In the genomic region with DNA sequence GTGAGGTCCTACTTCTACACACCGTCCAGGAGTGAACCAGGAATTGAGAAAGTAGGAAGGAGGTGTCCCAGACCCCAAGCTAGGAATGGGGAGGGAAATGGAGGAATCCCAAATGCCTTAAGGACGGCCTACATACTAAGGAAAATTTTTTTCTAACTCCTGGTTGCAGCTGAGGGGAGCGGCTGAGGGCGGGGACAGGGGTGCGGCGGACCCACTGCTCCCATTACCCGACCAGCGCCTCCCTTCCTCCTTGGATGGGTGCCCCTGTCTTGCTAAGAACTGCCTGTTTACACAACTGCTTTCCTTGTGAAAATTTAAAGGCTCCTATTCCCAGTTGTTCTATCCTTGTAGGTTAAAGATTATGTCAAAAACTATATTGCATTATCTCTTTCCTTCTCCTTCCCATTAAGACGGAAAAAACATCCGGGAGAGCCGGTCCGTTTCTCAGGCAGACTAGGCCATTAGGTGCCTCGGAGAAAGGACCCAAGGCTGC, we compare ENCODE assay signal across 8 cellular contexts. TPM values are rescaled to one million over a fixed set of nuclear protein-coding genes. Genes with fewer than 3 reads are reported as not detected.
A peak's percentile ranks its signal among the peaks of the same experiment; 100 is the strongest.
DNase-seq lines count a peak whose midpoint lies in the region; ATAC-seq and TF ChIP-seq lines count a peak whose summit lies in the region.

No MANE protein-coding gene starts in this region.

- H3K27me3 ChIP-seq in BJ (ENCODE audit: control insufficient read depth, insufficient read depth, low read length) = no peaks in the 10 kb centered on the region
- H3K27me3 ChIP-seq in OCI-LY3 (ENCODE audit: low read depth, low read length) = no peaks in the 10 kb centered on the region
- no peaks in the 10 kb centered on the region for H3K27me3 ChIP-seq in iPS-15b (ENCODE audit: control insufficient read depth, insufficient read depth, low read length)
- H3K27me3 ChIP-seq in skeletal muscle satellite cell (ENCODE audit: control insufficient read depth, insufficient read depth, low read length) = no peaks in the 10 kb centered on the region

- CTCF ChIA-PET in BJ (lab: Yijun Ruan, JAX) = interaction anchor here (0.7 to 2.1 kb wide), 8 partner anchors 12 to 175 kb away, joined by 3 to 8 read pairs (median 4); partner anchors contain the start of genes BAG6, HSPA1A and HSPA1L

- ATAC-seq in GM18505 (IDR thresholded peaks at IDR 0.05; ENCODE audit: unreplicated experiment) (no peak), HG03571 (IDR thresholded peaks at IDR 0.05; ENCODE audit: unreplicated experiment) (no peak)

- no peaks in the 10 kb centered on the region for H4K20me1 ChIP-seq in OCI-LY3 (ENCODE audit: insufficient read depth, low read length)

- no peaks in the 10 kb centered on the region for H3K79me2 ChIP-seq in OCI-LY3 (ENCODE audit: low read length)

- H3K4me1 ChIP-seq in OCI-LY3 (ENCODE audit: low read length) (peaks cover 23% of the 10 kb centered on the region), iPS-15b (ENCODE audit: control insufficient read depth, insufficient read depth, low read length) (peaks cover 4% of the 10 kb centered on the region), skeletal muscle satellite cell (ENCODE audit: control insufficient read depth, insufficient read depth, low read length) (peaks cover 25% of the 10 kb centered on the region)

- H3K9ac ChIP-seq in OCI-LY3 (ENCODE audit: low read length) (peak overlapping the region; percentile 72), iPS-15b (ENCODE audit: low read depth, low read length) (peak overlapping the region; percentile 38), skeletal muscle satellite cell (ENCODE audit: low read depth, low read length) (peak overlapping the region; percentile 89)

- H3K4me2 ChIP-seq in OCI-LY3 (ENCODE audit: low read length) (peak overlapping the region; percentile 81), skeletal muscle satellite cell (ENCODE audit: low read length) (peak overlapping the region; percentile 90)

- DNase-seq in BJ (ENCODE audit: low read depth) (peak; percentile 67), GM19238 (ENCODE audit: insufficient read length, low spot score) (peak; percentile 49), astrocyte of the spinal cord (ENCODE audit: low read depth, low spot score) (no peak)

- TF ChIP-seq POLR2A in GM18505 (IDR thresholded peaks at IDR 0.05; ENCODE audit: borderline replicate concordance, extremely low read depth, insufficient read depth, insufficient read length) = no peak

- peak overlapping the region; percentile 68 for H2AFZ ChIP-seq in OCI-LY3 (ENCODE audit: low read depth, low read length)

- H3K4me3 ChIP-seq in BJ (ENCODE audit: low read depth, low read length) = peak overlapping the region; percentile 43
- H3K4me3 ChIP-seq in OCI-LY3 (ENCODE audit: low read length) = peak overlapping the region; percentile 78
- H3K4me3 ChIP-seq in astrocyte of the spinal cord (ENCODE audit: low read depth, low read length) = peak overlapping the region; percentile 43
- H3K4me3 ChIP-seq in iPS-15b (ENCODE audit: low read depth, low read length) = peak overlapping the region; percentile 68
- H3K4me3 ChIP-seq in skeletal muscle satellite cell (ENCODE audit: low read length) = peak overlapping the region; percentile 81

- in situ Hi-C loops in astrocyte of the spinal cord (cut with HindIII; ENCODE audit: low sequenced_read_pairs) = no loop called here

- H3K9me3 ChIP-seq in OCI-LY3 (ENCODE audit: insufficient read depth, low read length) (no peaks in the 10 kb centered on the region), iPS-15b (ENCODE audit: control insufficient read depth, insufficient read depth, low read length) (no peaks in the 10 kb centered on the region), skeletal muscle satellite cell (replicated peaks; ENCODE audit: low read length) (no peaks in the 10 kb centered on the region)

- H3K36me3 ChIP-seq in BJ (ENCODE audit: control insufficient read depth, insufficient read depth, low read length) (no peaks in the 10 kb centered on the region), OCI-LY3 (replicated peaks; ENCODE audit: low read depth, low read length) (no peaks in the 10 kb centered on the region), iPS-15b (ENCODE audit: control insufficient read depth, insufficient read depth, low read length) (no peaks in the 10 kb centered on the region), skeletal muscle satellite cell (ENCODE audit: insufficient read depth, low read length) (no peaks in the 10 kb centered on the region)

- peak overlapping the region; percentile 30 for H3K27ac ChIP-seq in OCI-LY3 (ENCODE audit: low read length)

- TF ChIP-seq CTCF in BJ (IDR thresholded peaks at IDR 0.05; ENCODE audit: insufficient read depth, low read depth, low read length) (no peak), OCI-LY3 (IDR thresholded peaks at IDR 0.05; ENCODE audit: low read depth, low read length) (no peak), astrocyte of the spinal cord (IDR thresholded peaks at IDR 0.05; ENCODE audit: low read depth, low read length) (no peak)

- POLR2A ChIA-PET in BJ (lab: Charles Lee) = interaction anchor here (0.7 to 1.1 kb wide), 4 partner anchors 12 to 87 kb away, joined by 3 to 9 read pairs (median 4); partner anchors contain the start of genes HSPA1A, HSPA1L, LSM2 and MSH5

RNA-seq across cellular contexts. Expression of gene HSPA1B, which starts 0.7 kb away (rescaled TPM):
- 20.9 and 42.8 TPM in 2 replicates for polyA plus RNA-seq in BJ (2011; rRNA removed)
- 34.9 and 44.1 TPM in 2 replicates for polyA minus RNA-seq in BJ (2011; rRNA and poly(A)+ RNA removed)
- total RNA-seq in skeletal muscle satellite cell (2012; rRNA removed) = 104 and 107 TPM in 2 replicates

RNA-seq across cellular contexts. Expression of gene HSPA1A, which starts 11.5 kb away (rescaled TPM):
- polyA plus RNA-seq in BJ (2011; rRNA removed) = 57.7 and 98.6 TPM in 2 replicates
- 44.0 and 48.6 TPM in 2 replicates for polyA minus RNA-seq in BJ (2011; rRNA and poly(A)+ RNA removed)
- total RNA-seq in skeletal muscle satellite cell (2012; rRNA removed) = 42.2 and 44.6 TPM in 2 replicates

RNA-seq across cellular contexts. Expression of gene HSPA1L, which starts 11.8 kb away (rescaled TPM):
- 0.90 and 0.99 TPM in 2 replicates for polyA plus RNA-seq in BJ (2011; rRNA removed)
- 0.57 and 1.6 TPM in 2 replicates for polyA minus RNA-seq in BJ (2011; rRNA and poly(A)+ RNA removed)
- total RNA-seq in skeletal muscle satellite cell (2012; rRNA removed) = 0.44 and 0.76 TPM in 2 replicates

RNA-seq across cellular contexts. Expression of gene LSM2, which starts 20.1 kb away (rescaled TPM):
- 40.3 and 43.5 TPM in 2 replicates for polyA plus RNA-seq in BJ (2011; rRNA removed)
- 22.2 and 25.1 TPM in 2 replicates for polyA minus RNA-seq in BJ (2011; rRNA and poly(A)+ RNA removed)
- total RNA-seq in skeletal muscle satellite cell (2012; rRNA removed) = 46.1 and 49.7 TPM in 2 replicates

RNA-seq across cellular contexts. Expression of gene VARS1, which starts 31.3 kb away (rescaled TPM):
- polyA plus RNA-seq in BJ (2011; rRNA removed) = 10.9 and 33.9 TPM in 2 replicates
- polyA minus RNA-seq in BJ (2011; rRNA and poly(A)+ RNA removed) = 41.2 and 76.9 TPM in 2 replicates
- total RNA-seq in skeletal muscle satellite cell (2012; rRNA removed) = 94.8 and 116 TPM in 2 replicates

Comparison
In these comparisons a context has a peak if more than half of its experiments do, and no peak if none do; other contexts are left out.
1. H3K9ac ChIP-seq: peak in every context shown above with its lines; median percentile 89 in skeletal muscle satellite cell; 72 in OCI-LY3; 38 in iPS-15b.